ENCODE assay signal across 1 cellular context in genomic region chr2:54666741-54667639, GRCh38.
A peak's percentile ranks its signal among the peaks of the same experiment; 100 is the strongest.
TF ChIP-seq lines count a peak whose summit lies in the region.

No MANE protein-coding gene starts in this region.

TF ChIP-seq in HepG2, 621 proteins besides CTCF, POLR2A, EP300 and RAD21 (continued from another document and continues in another):
- 0 out of 2 replicates have a peak, but pooled peaks have one; percentile 19 for TF ChIP-seq HNF1A (IDR thresholded peaks at IDR 0.05; ENCODE audit: low read depth)
- TF ChIP-seq HNF1A (CRISPR knock-in tag; IDR thresholded peaks at IDR 0.05; ENCODE audit: borderline replicate concordance), result peak; percentile 81; the same call in 1 of the 2 replicates
- 0 out of 2 replicates have a peak, but pooled peaks have one; percentile 68 for TF ChIP-seq BRCA1 (CRISPR knock-in tag; IDR thresholded peaks at IDR 0.05)
- no peak for TF ChIP-seq IRX3 (CRISPR knock-in tag; IDR thresholded peaks at IDR 0.05; ENCODE audit: borderline replicate concordance, low read depth)
- peak; percentile 60; the same call in 1 of the 2 replicates for TF ChIP-seq MIER2 (CRISPR knock-in tag; IDR thresholded peaks at IDR 0.05)
- TF ChIP-seq MNT (IDR thresholded peaks at IDR 0.05), result no peak
- TF ChIP-seq KMT2B (CRISPR knock-in tag; IDR thresholded peaks at IDR 0.05), result peak; percentile 53; the same call in 1 of the 2 replicates
- TF ChIP-seq ZBTB2 (CRISPR knock-in tag; IDR thresholded peaks at IDR 0.05; ENCODE audit: low read depth), result no peak
- no peak for TF ChIP-seq REL (CRISPR knock-in tag; conservative IDR thresholded peaks at IDR 0.05)
- peak; percentile 57; the same call in 1 of the 2 replicates for TF ChIP-seq THAP7 (CRISPR knock-in tag; IDR thresholded peaks at IDR 0.05)
- TF ChIP-seq RFX3 (CRISPR knock-in tag; IDR thresholded peaks at IDR 0.05), result no peak
- TF ChIP-seq SNRNP70 (IDR thresholded peaks at IDR 0.05; ENCODE audit: low read depth, low read length), result no peak
- TF ChIP-seq ZNF12 (CRISPR knock-in tag; IDR thresholded peaks at IDR 0.05), result no peak
- TF ChIP-seq MYC (CRISPR knock-in tag; IDR thresholded peaks at IDR 0.05; ENCODE audit: borderline replicate concordance), result no peak; the same call in 1 of the 2 replicates
- TF ChIP-seq PHF21A (CRISPR knock-in tag; IDR thresholded peaks at IDR 0.05), result peak; percentile 94
- no peak for TF ChIP-seq ZNF33B (CRISPR knock-in tag; IDR thresholded peaks at IDR 0.05)
- TF ChIP-seq NBN (conservative IDR thresholded peaks at IDR 0.05), result no peak
- no peak for TF ChIP-seq HIVEP1 (CRISPR knock-in tag; IDR thresholded peaks at IDR 0.05)
- TF ChIP-seq FUBP1 (CRISPR knock-in tag; IDR thresholded peaks at IDR 0.05; ENCODE audit: borderline replicate concordance), result no peak
- no peak for TF ChIP-seq ISX (CRISPR knock-in tag; conservative IDR thresholded peaks at IDR 0.05)
- TF ChIP-seq ZSCAN20 (CRISPR knock-in tag; IDR thresholded peaks at IDR 0.05; ENCODE audit: borderline replicate concordance), result no peak
- TF ChIP-seq DRAP1 (CRISPR knock-in tag; IDR thresholded peaks at IDR 0.05), result peak; percentile 42; the same call in 1 of the 2 replicates
- TF ChIP-seq MAF1 (CRISPR knock-in tag; IDR thresholded peaks at IDR 0.05; ENCODE audit: borderline replicate concordance), result no peak
- no peak for TF ChIP-seq CC2D1A (CRISPR knock-in tag; IDR thresholded peaks at IDR 0.05)
- TF ChIP-seq KLF6 (CRISPR knock-in tag; IDR thresholded peaks at IDR 0.05), result no peak
- no peak for TF ChIP-seq NR0B2 (CRISPR knock-in tag; IDR thresholded peaks at IDR 0.05)
- peak; percentile 64; the same call in 1 of the 2 replicates for TF ChIP-seq ARID4A (CRISPR knock-in tag; IDR thresholded peaks at IDR 0.05; ENCODE audit: borderline replicate concordance)
- TF ChIP-seq ZBTB4 (CRISPR knock-in tag; IDR thresholded peaks at IDR 0.05; ENCODE audit: borderline replicate concordance), result peak; percentile 31; the same call in 1 of the 2 replicates
- TF ChIP-seq ZBTB1 (CRISPR knock-in tag; IDR thresholded peaks at IDR 0.05; ENCODE audit: borderline replicate concordance), result no peak
- TF ChIP-seq ZNF235 (CRISPR knock-in tag; IDR thresholded peaks at IDR 0.05; ENCODE audit: borderline replicate concordance), result no peak
- TF ChIP-seq STAG1 (CRISPR knock-in tag; IDR thresholded peaks at IDR 0.05), result no peak
- no peak for TF ChIP-seq SRF (IDR thresholded peaks at IDR 0.05; ENCODE audit: low read depth, low read length)
- no peak for TF ChIP-seq ZNF737 (CRISPR knock-in tag; IDR thresholded peaks at IDR 0.05; ENCODE audit: borderline replicate concordance)
- TF ChIP-seq ZNF577 (CRISPR knock-in tag; IDR thresholded peaks at IDR 0.05; ENCODE audit: borderline replicate concordance, low read depth), result no peak
- TF ChIP-seq ZNF10 (CRISPR knock-in tag; IDR thresholded peaks at IDR 0.05; ENCODE audit: borderline replicate concordance, low read depth), result no peak
- peak; percentile 43; the same call in 1 of the 2 replicates for TF ChIP-seq ZFP91 (CRISPR knock-in tag; IDR thresholded peaks at IDR 0.05; ENCODE audit: borderline replicate concordance)
- TF ChIP-seq ADNP (CRISPR knock-in tag; IDR thresholded peaks at IDR 0.05), result no peak
